Comparison of ENCODE assay signal across 25 cellular contexts in genomic region chr5:76561959-76562358, GRCh38.
"Had no signal": no experiment of that assay in that cellular context is flagged by ENCODE, and none has a peak within 500 bp of the region (broad histone marks: within the 10 kb centered on the region; RNA-seq: fewer than 3 reads in every experiment).

No MANE protein-coding gene starts in this region.

- FAIRE-seq: endothelial cell of umbilical vein, kidney, TTC549 had no signal

- H3K27ac Mint-ChIP-seq: activated CD8-positive, alpha-beta T cell treated with anti-CD3 and anti-CD28 coated beads for 36 hours; activated naive CD4-positive, alpha-beta T cell treated with anti-CD3 and anti-CD28 coated beads, Interleukin-2, amount 50 U/mL, for 72 hours; activated T-cell treated with anti-CD3 and anti-CD28 coated beads, Interleukin-2, amount 50 U/mL, for 72 hours; progenitor cell of endocrine pancreas; stimulated activated naive B cell treated with anti-CD40 and anti-IgM and Interleukin-4, amounts not matched to agents 10 μg/mL and 1 μg/mL and 100 μg/mL, for 72 hours had no signal

- H3K9me3 Mint-ChIP-seq: activated CD8-positive, alpha-beta T cell treated with anti-CD3 and anti-CD28 coated beads for 36 hours; activated naive CD4-positive, alpha-beta T cell treated with anti-CD3 and anti-CD28 coated beads, Interleukin-2, amount 50 U/mL, for 72 hours; activated T-cell treated with anti-CD3 and anti-CD28 coated beads, Interleukin-2, amount 50 U/mL, for 72 hours; naive thymus-derived CD4-positive, alpha-beta T cell; stimulated activated naive B cell treated with anti-CD40 and anti-IgM and Interleukin-4, amounts not matched to agents 10 μg/mL and 1 μg/mL and 100 μg/mL, for 72 hours had no signal

- ATAC-seq: activated CD8-positive, alpha-beta T cell treated with anti-CD3 and anti-CD28 coated beads for 36 hours; activated naive CD4-positive, alpha-beta T cell treated with anti-CD3 and anti-CD28 coated beads, Interleukin-2, amount 50 U/mL, for 72 hours; activated T-cell treated with anti-CD3 and anti-CD28 coated beads, Interleukin-2, amount 50 U/mL, for 72 hours; gastroesophageal sphincter; left colon; naive thymus-derived CD4-positive, alpha-beta T cell; stimulated activated naive B cell treated with anti-CD40 and anti-IgM and Interleukin-4, amounts not matched to agents 10 μg/mL and 1 μg/mL and 100 μg/mL, for 72 hours had no signal

- H3K4me3 Mint-ChIP-seq: activated CD8-positive, alpha-beta T cell treated with anti-CD3 and anti-CD28 coated beads for 36 hours; activated T-cell treated with anti-CD3 and anti-CD28 coated beads, Interleukin-2, amount 50 U/mL, for 72 hours; naive thymus-derived CD4-positive, alpha-beta T cell; stimulated activated naive B cell treated with anti-CD40 and anti-IgM and Interleukin-4, amounts not matched to agents 10 μg/mL and 1 μg/mL and 100 μg/mL, for 72 hours had no signal

- H3K27ac ChIP-seq: coronary artery, gastroesophageal sphincter, suprapubic skin, tibial nerve, VCaP had no signal

- H3K4me1 ChIP-seq: suprapubic skin, tibial nerve had no signal

- H3K27me3 ChIP-seq: gastroesophageal sphincter, suprapubic skin, tibial nerve had no signal

- H3K36me3 Mint-ChIP-seq: stimulated activated naive B cell treated with anti-CD40 and anti-IgM and Interleukin-4, amounts not matched to agents 10 μg/mL and 1 μg/mL and 100 μg/mL, for 72 hours had no signal

- H3K27me3 Mint-ChIP-seq: activated CD8-positive, alpha-beta T cell treated with anti-CD3 and anti-CD28 coated beads for 36 hours; naive thymus-derived CD4-positive, alpha-beta T cell; stimulated activated naive B cell treated with anti-CD40 and anti-IgM and Interleukin-4, amounts not matched to agents 10 μg/mL and 1 μg/mL and 100 μg/mL, for 72 hours had no signal

- H3K4me3 ChIP-seq: coronary artery, gastroesophageal sphincter, smooth muscle cell, suprapubic skin, tibial nerve had no signal

- H3K4me2 ChIP-seq: smooth muscle cell had no signal

- H3K36me3 ChIP-seq: gastroesophageal sphincter, suprapubic skin, tibial nerve had no signal

- DNase-seq: activated CD4-positive, alpha-beta T cell treated with anti-CD3 and anti-CD28 coated beads for 48 hours; activated CD8-positive, alpha-beta T cell treated with anti-CD3 and anti-CD28 coated beads for 36 hours; activated naive CD4-positive, alpha-beta T cell; activated T-cell treated with anti-CD3 and anti-CD28 coated beads for 4 hours; activated T-cell treated with anti-CD3 and anti-CD28 coated beads, Interleukin-2, amount 50 U/mL, for 72 hours; anterior cingulate cortex; hippocampal formation; kidney; left colon; midbrain; naive thymus-derived CD4-positive, alpha-beta T cell; retina; stimulated activated CD4-positive, alpha-beta T cell treated with anti-CD3 and anti-CD28 coated beads, Interleukin-1b, Interleukin-23, amount 100 ng/mL, for 48 hours; stimulated activated naive B cell treated with anti-CD40 and anti-IgM and Interleukin-4, amounts not matched to agents 10 μg/mL and 1 μg/mL and 100 μg/mL, for 72 hours; T-helper 9 cell had no signal

- H3K9me3 ChIP-seq: gastroesophageal sphincter, suprapubic skin, tibial nerve had no signal
